ENCODE assay signal across 26 cellular contexts in genomic region chr3:74564560-74564959, GRCh38. TPM values are rescaled to one million over a fixed set of nuclear protein-coding genes. Genes with fewer than 3 reads are reported as not detected.
DNase-seq lines count a peak whose midpoint lies in the region; ATAC-seq, FAIRE-seq and TF ChIP-seq lines count a peak whose summit lies in the region.
"Had no signal": no experiment of that assay in that cellular context is flagged by ENCODE, and none has a peak within 500 bp of the region (broad histone marks: within the 10 kb centered on the region; RNA-seq: fewer than 3 reads in every experiment).

No MANE protein-coding gene starts in this region.

- H3K36me3 Mint-ChIP-seq in astrocyte (ENCODE audit: low read depth, unreplicated experiment), result peaks cover 2% of the 10 kb centered on the region
- H3K36me3 Mint-ChIP-seq in CD4-positive, alpha-beta T cell (ENCODE audit: low read depth), result no peaks in the 10 kb centered on the region
- H3K36me3 Mint-ChIP-seq: CD4-positive, CD25-positive, alpha-beta regulatory T cell had no signal

- no peaks in the 10 kb centered on the region for H3K79me2 ChIP-seq in astrocyte (ENCODE audit: insufficient read depth, low read length)

- H3K4me2 ChIP-seq in astrocyte (ENCODE audit: low read length), result no peak overlapping the region
- H3K4me2 ChIP-seq: GM23338 had no signal

- H3K9me3 Mint-ChIP-seq in astrocyte (ENCODE audit: unreplicated experiment), result peaks cover 6% of the 10 kb centered on the region
- H3K9me3 Mint-ChIP-seq in CD4-positive, alpha-beta T cell, result peaks cover 16% of the 10 kb centered on the region

- H3K27ac ChIP-seq in astrocyte (ENCODE audit: low read depth, low read length) (no peak overlapping the region), temporal lobe (ENCODE audit: low read depth, low read length) (peak overlapping the region; percentile 32)
- H3K27ac ChIP-seq in CD4-positive, alpha-beta T cell (ENCODE audit: low read depth, low read length), result no peak overlapping the region
- H3K27ac ChIP-seq: SJSA1 had no signal

- peak; percentile 76 for FAIRE-seq in astrocyte (lab: Jason Lieb, UNC)
- FAIRE-seq: GM12891, RCC 7860 had no signal

- H4K20me1 ChIP-seq in astrocyte (ENCODE audit: insufficient read depth, low read length), result no peaks in the 10 kb centered on the region

- no peaks in the 10 kb centered on the region for H3K4me1 ChIP-seq in astrocyte (ENCODE audit: insufficient read depth, low read length)
- H3K4me1 ChIP-seq: HAP-1, SJSA1 had no signal

- H3K9ac ChIP-seq in astrocyte (ENCODE audit: low read length), result no peak overlapping the region

- DNase-seq in AG20443 (ENCODE audit: low spot score) (peak; percentile 32), astrocyte (ENCODE audit: low read depth) (no peak), fibroblast of the aortic adventitia (ENCODE audit: low read depth) (peak; percentile 43), NCI-H446 (lab: John Stamatoyannopoulos, UW) (no peak)
- DNase-seq in CD4-positive, alpha-beta T cell, result no peak
- DNase-seq in activated T-cell treated with anti-CD3 and anti-CD28 coated beads, Interleukin-2, amount 50 U/mL, for 1 hour, result no peak
- DNase-seq: CD4-positive, CD25-positive, alpha-beta regulatory T cell; COR-L47; DMS79; KG1; MV-4-11; NCI-H1105 treated with DMSO at 0.1 percent for 48 hours; NCI-H1694; NCI-H2081; NCI-H2171; NCI-H345; NCI-H526; OCI-M1 had no signal

- TF ChIP-seq CTCF in astrocyte (IDR thresholded peaks at IDR 0.05; ENCODE audit: insufficient read depth, low read depth, low read length) (no peak), fibroblast of the aortic adventitia (IDR thresholded peaks at IDR 0.05; ENCODE audit: insufficient read depth, low read length) (no peak)
- no peak for TF ChIP-seq CTCF in CD4-positive, alpha-beta T cell (IDR thresholded peaks at IDR 0.05)

- H3K4me1 Mint-ChIP-seq in astrocyte (ENCODE audit: low read depth, unreplicated experiment), result peaks cover 2% of the 10 kb centered on the region
- H3K4me1 Mint-ChIP-seq in CD4-positive, alpha-beta T cell (ENCODE audit: low read depth), result no peaks in the 10 kb centered on the region
- H3K4me1 Mint-ChIP-seq: GM23338 had no signal

- ATAC-seq in CD4-positive, alpha-beta T cell (ENCODE audit: poor library complexity), result no peak
- ATAC-seq: GM23338, Right ventricle myocardium inferior had no signal

- intact Hi-C loops in CD4-positive, alpha-beta T cell (cut with DNase I, micrococcal nuclease), result no loop called here

- CTCF ChIA-PET in CD4-positive, alpha-beta T cell (lab: Charles Lee), result no interaction called here

- H3K36me3 ChIP-seq in astrocyte (ENCODE audit: insufficient read depth, low read length), result no peaks in the 10 kb centered on the region
- H3K36me3 ChIP-seq: HAP-1, SJSA1 had no signal

- H3K27ac Mint-ChIP-seq in astrocyte (ENCODE audit: unreplicated experiment), result no peak overlapping the region
- H3K27ac Mint-ChIP-seq in CD4-positive, alpha-beta T cell, result no peak overlapping the region
- H3K27ac Mint-ChIP-seq: CD4-positive, CD25-positive, alpha-beta regulatory T cell; GM23338 had no signal

- peaks cover 4% of the 10 kb centered on the region for H3K9me3 ChIP-seq in astrocyte (ENCODE audit: insufficient read depth, low read depth, low read length)
- H3K9me3 ChIP-seq in CD4-positive, alpha-beta T cell (ENCODE audit: control insufficient read depth, low read length), result no peaks in the 10 kb centered on the region
- H3K9me3 ChIP-seq: HAP-1, SJSA1 had no signal

- POLR2A ChIA-PET in CD4-positive, alpha-beta T cell (lab: Charles Lee), result no interaction called here

- H3K4me3 ChIP-seq in astrocyte (ENCODE audit: insufficient read depth, low read depth, low read length), result no peak overlapping the region
- H3K4me3 ChIP-seq in fibroblast of the aortic adventitia (ENCODE audit: low read depth, low read length), result no peak overlapping the region
- H3K4me3 ChIP-seq: GM23338, HAP-1, SJSA1 had no signal

- no peaks in the 10 kb centered on the region for H3K27me3 ChIP-seq in astrocyte (ENCODE audit: insufficient read depth, low read length)
- no peaks in the 10 kb centered on the region for H3K27me3 ChIP-seq in CD4-positive, alpha-beta T cell (ENCODE audit: control insufficient read depth, insufficient read depth, low read length)
- H3K27me3 ChIP-seq: SJSA1 had no signal

- no peak overlapping the region for H2AFZ ChIP-seq in astrocyte (ENCODE audit: low read depth, low read length)
- H2AFZ ChIP-seq: GM23338 had no signal

- H3K27me3 Mint-ChIP-seq in astrocyte (ENCODE audit: low read depth, unreplicated experiment), result peaks cover 2% of the 10 kb centered on the region
- H3K27me3 Mint-ChIP-seq in CD4-positive, alpha-beta T cell, result no peaks in the 10 kb centered on the region
- H3K27me3 Mint-ChIP-seq: CD4-positive, CD25-positive, alpha-beta regulatory T cell had no signal

- no peak overlapping the region for H3K4me3 Mint-ChIP-seq in astrocyte (ENCODE audit: unreplicated experiment)
- H3K4me3 Mint-ChIP-seq in CD4-positive, alpha-beta T cell, result no peak overlapping the region
- H3K4me3 Mint-ChIP-seq: CD4-positive, CD25-positive, alpha-beta regulatory T cell; GM23338 had no signal

RNA-seq across cellular contexts. Expression of gene CNTN3, which starts 49.9 kb away (rescaled TPM):
- total RNA-seq in astrocyte (0.50 and 0.91 TPM in 2 replicates), fibroblast of the aortic adventitia (ENCODE audit: low replicate concordance) (0.74 and 2.4 TPM in 2 replicates), temporal lobe (28.3 TPM)
- not detected for total RNA-seq in CD4-positive, alpha-beta T cell
- total RNA-seq: A172; CD4-positive, CD25-positive, alpha-beta regulatory T cell; SJSA1 had no signal

Comparison
In these comparisons a context has a peak if more than half of its experiments do, and no peak if none do; other contexts are left out.
1. DNase-seq: peak in AG20443 (single experiment) and fibroblast of the aortic adventitia (single experiment); none in astrocyte (single experiment), CD4-positive, alpha-beta T cell (0 of 10), activated T-cell treated with anti-CD3 and anti-CD28 coated beads, Interleukin-2, amount 50 U/mL, for 1 hour (single experiment) and NCI-H446 (0 of 2).